In genomic region chr5:57215629-57216195, GRCh38 we compare ENCODE assay signal across 1 cellular context.
TF ChIP-seq lines count a peak whose summit lies in the region.

No MANE protein-coding gene starts in this region.

TF ChIP-seq in WTC11, 78 proteins besides CTCF, POLR2A, EP300 and RAD21 (continued from another document):
- TF ChIP-seq, protein P1, sequence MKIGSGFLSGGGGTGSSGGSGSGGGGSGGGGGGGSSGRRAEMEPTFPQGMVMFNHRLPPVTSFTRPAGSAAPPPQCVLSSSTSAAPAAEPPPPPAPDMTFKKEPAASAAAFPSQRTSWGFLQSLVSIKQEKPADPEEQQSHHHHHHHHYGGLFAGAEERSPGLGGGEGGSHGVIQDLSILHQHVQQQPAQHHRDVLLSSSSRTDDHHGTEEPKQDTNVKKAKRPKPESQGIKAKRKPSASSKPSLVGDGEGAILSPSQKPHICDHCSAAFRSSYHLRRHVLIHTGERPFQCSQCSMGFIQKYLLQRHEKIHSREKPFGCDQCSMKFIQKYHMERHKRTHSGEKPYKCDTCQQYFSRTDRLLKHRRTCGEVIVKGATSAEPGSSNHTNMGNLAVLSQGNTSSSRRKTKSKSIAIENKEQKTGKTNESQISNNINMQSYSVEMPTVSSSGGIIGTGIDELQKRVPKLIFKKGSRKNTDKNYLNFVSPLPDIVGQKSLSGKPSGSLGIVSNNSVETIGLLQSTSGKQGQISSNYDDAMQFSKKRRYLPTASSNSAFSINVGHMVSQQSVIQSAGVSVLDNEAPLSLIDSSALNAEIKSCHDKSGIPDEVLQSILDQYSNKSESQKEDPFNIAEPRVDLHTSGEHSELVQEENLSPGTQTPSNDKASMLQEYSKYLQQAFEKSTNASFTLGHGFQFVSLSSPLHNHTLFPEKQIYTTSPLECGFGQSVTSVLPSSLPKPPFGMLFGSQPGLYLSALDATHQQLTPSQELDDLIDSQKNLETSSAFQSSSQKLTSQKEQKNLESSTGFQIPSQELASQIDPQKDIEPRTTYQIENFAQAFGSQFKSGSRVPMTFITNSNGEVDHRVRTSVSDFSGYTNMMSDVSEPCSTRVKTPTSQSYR (CRISPR knock-in tag; IDR thresholded peaks at IDR 0.05), result no peak
- TF ChIP-seq KAT7 (CRISPR knock-in tag; IDR thresholded peaks at IDR 0.05; ENCODE audit: borderline replicate concordance), result no peak
- TF ChIP-seq TP53 (CRISPR knock-in tag; IDR thresholded peaks at IDR 0.05), result no peak
- no peak for TF ChIP-seq MYBL2 (CRISPR knock-in tag; IDR thresholded peaks at IDR 0.05)
- TF ChIP-seq, protein P2, sequence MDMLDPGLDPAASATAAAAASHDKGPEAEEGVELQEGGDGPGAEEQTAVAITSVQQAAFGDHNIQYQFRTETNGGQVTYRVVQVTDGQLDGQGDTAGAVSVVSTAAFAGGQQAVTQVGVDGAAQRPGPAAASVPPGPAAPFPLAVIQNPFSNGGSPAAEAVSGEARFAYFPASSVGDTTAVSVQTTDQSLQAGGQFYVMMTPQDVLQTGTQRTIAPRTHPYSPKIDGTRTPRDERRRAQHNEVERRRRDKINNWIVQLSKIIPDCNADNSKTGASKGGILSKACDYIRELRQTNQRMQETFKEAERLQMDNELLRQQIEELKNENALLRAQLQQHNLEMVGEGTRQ (CRISPR knock-in tag; IDR thresholded peaks at IDR 0.05), result no peak
- no peak for TF ChIP-seq ATF1 (CRISPR knock-in tag; IDR thresholded peaks at IDR 0.05)
- TF ChIP-seq MAX (CRISPR knock-in tag; IDR thresholded peaks at IDR 0.05), result no peak
- TF ChIP-seq, protein P3, sequence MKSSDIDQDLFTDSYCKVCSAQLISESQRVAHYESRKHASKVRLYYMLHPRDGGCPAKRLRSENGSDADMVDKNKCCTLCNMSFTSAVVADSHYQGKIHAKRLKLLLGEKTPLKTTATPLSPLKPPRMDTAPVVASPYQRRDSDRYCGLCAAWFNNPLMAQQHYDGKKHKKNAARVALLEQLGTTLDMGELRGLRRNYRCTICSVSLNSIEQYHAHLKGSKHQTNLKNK (CRISPR knock-in tag; IDR thresholded peaks at IDR 0.05), result no peak
- TF ChIP-seq SMAD4 (CRISPR knock-in tag; IDR thresholded peaks at IDR 0.05), result no peak
TF ChIP-seq in WTC11: peak in this region for 0.
